Comparison of ENCODE assay signal across 29 cellular contexts in the genomic region with DNA sequence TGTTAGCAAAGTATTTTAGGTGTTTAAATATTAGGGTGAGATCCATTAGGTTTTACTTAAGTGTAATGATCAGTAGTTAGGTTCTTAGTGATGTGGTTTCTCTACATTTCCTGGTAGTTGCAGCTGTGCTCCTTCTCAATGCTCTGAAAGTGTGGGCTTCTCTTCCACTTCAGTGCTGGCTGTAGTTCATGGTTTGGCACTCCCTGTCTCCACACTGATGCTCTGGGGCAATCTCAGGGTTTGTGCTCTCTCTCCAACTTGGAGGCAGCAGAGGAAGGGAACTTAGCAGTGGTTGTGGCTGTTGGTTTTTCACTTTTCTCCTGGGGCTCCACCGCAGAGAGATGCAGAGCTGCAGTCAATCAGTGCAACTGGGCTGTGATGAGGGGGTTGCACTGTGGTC.
"Had no signal": no experiment of that assay in that cellular context is flagged by ENCODE, and none has a peak within 500 bp of the region (broad histone marks: within the 10 kb centered on the region; RNA-seq: fewer than 3 reads in every experiment).

No MANE protein-coding gene starts in this region.

- H3K9me3 ChIP-seq: thyroid gland had no signal

- H3K27me3 ChIP-seq: neutrophil, right lobe of liver, sigmoid colon, stomach, thyroid gland, tibial nerve, upper lobe of left lung, uterus had no signal

- H3K4me1 ChIP-seq: parathyroid adenoma, psoas muscle, right lobe of liver, sigmoid colon, stomach, thyroid gland, tibial nerve, upper lobe of left lung, uterus had no signal

- ATAC-seq: naive thymus-derived CD8-positive, alpha-beta T cell; psoas muscle; right cardiac atrium; right lobe of liver; stimulated activated effector memory CD8-positive, alpha-beta T cell treated with anti-CD3 and anti-CD28 coated beads, Interleukin-12 subunit alpha, Interleukin-12 subunit beta, amount 100 ng/mL, for 72 hours; stimulated activated naive B cell treated with anti-CD40 and anti-IgM and Interleukin-4, amounts not matched to agents 10 μg/mL and 1 μg/mL and 100 μg/mL, for 72 hours had no signal

- H3K4me1 Mint-ChIP-seq: nephron progenitor cell; neural crest cell; stimulated activated effector memory CD8-positive, alpha-beta T cell treated with anti-CD3 and anti-CD28 coated beads, Interleukin-12 subunit alpha, Interleukin-12 subunit beta, amount 100 ng/mL, for 72 hours; stimulated activated naive B cell treated with anti-CD40 and anti-IgM and Interleukin-4, amounts not matched to agents 10 μg/mL and 1 μg/mL and 100 μg/mL, for 72 hours had no signal

- H3K79me2 ChIP-seq: parathyroid adenoma had no signal

- H3K27ac ChIP-seq: neutrophil, parathyroid adenoma, psoas muscle, right lobe of liver, sigmoid colon, stomach, thoracic aorta, thyroid gland, tibial nerve, upper lobe of left lung, uterus had no signal

- H3K27ac Mint-ChIP-seq: natural killer cell treated with Interleukin-12 subunit alpha and Interleukin-12 subunit beta and Interleukin-15 and Interleukin-18, amount 100 ng/mL, for 72 hours; nephron progenitor cell; progenitor cell of endocrine pancreas; stimulated activated effector memory CD8-positive, alpha-beta T cell treated with anti-CD3 and anti-CD28 coated beads, Interleukin-12 subunit alpha, Interleukin-12 subunit beta, amount 100 ng/mL, for 72 hours; stimulated activated naive B cell treated with anti-CD40 and anti-IgM and Interleukin-4, amounts not matched to agents 10 μg/mL and 1 μg/mL and 100 μg/mL, for 72 hours; stimulated activated naive CD8-positive, alpha-beta T cell treated with anti-CD3 and anti-CD28 coated beads, Interleukin-15, Interleukin-2, amounts not matched to agents 100 ng/mL and 50 ng/mL, for 24 hours had no signal

- H3K27me3 Mint-ChIP-seq: natural killer cell treated with Interleukin-12 subunit alpha and Interleukin-12 subunit beta and Interleukin-15 and Interleukin-18, amount 100 ng/mL, for 72 hours; progenitor cell of endocrine pancreas; stimulated activated naive B cell treated with anti-CD40 and anti-IgM and Interleukin-4, amounts not matched to agents 10 μg/mL and 1 μg/mL and 100 μg/mL, for 72 hours; stimulated activated naive CD8-positive, alpha-beta T cell treated with anti-CD3 and anti-CD28 coated beads, Interleukin-15, Interleukin-2, amounts not matched to agents 100 ng/mL and 50 ng/mL, for 24 hours had no signal

- H3K4me3 Mint-ChIP-seq: naive thymus-derived CD8-positive, alpha-beta T cell; natural killer cell treated with Interleukin-12 subunit alpha and Interleukin-12 subunit beta and Interleukin-15 and Interleukin-18, amount 100 ng/mL, for 72 hours; nephron progenitor cell; neural crest cell; stimulated activated effector memory CD8-positive, alpha-beta T cell treated with anti-CD3 and anti-CD28 coated beads, Interleukin-12 subunit alpha, Interleukin-12 subunit beta, amount 100 ng/mL, for 72 hours; stimulated activated naive B cell treated with anti-CD40 and anti-IgM and Interleukin-4, amounts not matched to agents 10 μg/mL and 1 μg/mL and 100 μg/mL, for 72 hours; stimulated activated naive CD8-positive, alpha-beta T cell treated with anti-CD3 and anti-CD28 coated beads, Interleukin-15, Interleukin-2, amounts not matched to agents 100 ng/mL and 50 ng/mL, for 24 hours had no signal

- H3K36me3 Mint-ChIP-seq: stimulated activated effector memory CD8-positive, alpha-beta T cell treated with anti-CD3 and anti-CD28 coated beads, Interleukin-12 subunit alpha, Interleukin-12 subunit beta, amount 100 ng/mL, for 72 hours; stimulated activated naive B cell treated with anti-CD40 and anti-IgM and Interleukin-4, amounts not matched to agents 10 μg/mL and 1 μg/mL and 100 μg/mL, for 72 hours had no signal

- H2AFZ ChIP-seq: parathyroid adenoma had no signal

- DNase-seq: naive thymus-derived CD8-positive, alpha-beta T cell; nephron progenitor cell; nucleus accumbens; posterior cingulate gyrus; psoas muscle; right cardiac atrium; right lobe of liver; sigmoid colon; small intestine; stimulated activated CD4-positive, alpha-beta T cell treated with anti-CD3 and anti-CD28 coated beads, Interleukin-15, amount 100 ng/mL, for 24 hours; stimulated activated CD4-positive, alpha-beta T cell treated with anti-CD3 and anti-CD28 coated beads, Interleukin-2, amount 100 ng/mL, for 24 hours; stimulated activated CD4-positive, alpha-beta T cell treated with anti-CD3 and anti-CD28 coated beads, Interleukin-2, amount 100 ng/mL, for 48 hours; stimulated activated CD4-positive, alpha-beta T cell treated with anti-CD3 and anti-CD28 coated beads, Interleukin-4, amount 100 ng/mL, for 24 hours; stimulated activated naive B cell treated with anti-CD40 and anti-IgM and Interleukin-4, amounts not matched to agents 10 μg/mL and 1 μg/mL and 100 μg/mL, for 72 hours; stimulated activated naive CD4-positive, alpha-beta T cell treated with Interleukin-2 at 50 U/mL for 16 hours; stomach; thyroid gland; trophoblast cell; upper lobe of left lung; uterus had no signal

- H3K9ac ChIP-seq: parathyroid adenoma had no signal

- H3K4me3 ChIP-seq: psoas muscle, right lobe of liver, sigmoid colon, stomach, thoracic aorta, thyroid gland, tibial nerve, upper lobe of left lung, uterus had no signal

- H3K36me3 ChIP-seq: neutrophil, right lobe of liver, sigmoid colon, stomach, thoracic aorta, thyroid gland, tibial nerve, upper lobe of left lung, uterus had no signal
